24 cellular contexts compared by ENCODE assay signal in genomic region chr12:5060958-5061357, GRCh38. TPM values are rescaled to one million over a fixed set of nuclear protein-coding genes. Genes with fewer than 3 reads are reported as not detected.
"Had no signal": no experiment of that assay in that cellular context is flagged by ENCODE, and none has a peak within 500 bp of the region (broad histone marks: within the 10 kb centered on the region; RNA-seq: fewer than 3 reads in every experiment).

No MANE protein-coding gene starts in this region.

- H3K9me3 Mint-ChIP-seq: nephron progenitor cell; stimulated activated naive B cell treated with anti-CD40 and anti-IgM and Interleukin-4, amounts not matched to agents 10 μg/mL and 1 μg/mL and 100 μg/mL, for 72 hours; stimulated activated naive CD8-positive, alpha-beta T cell treated with anti-CD3 and anti-CD28 coated beads, Interleukin-15, amount 100 ng/mL, for 72 hours; type B pancreatic cell had no signal

- DNase-seq: dermis blood vessel endothelial cell; foreskin melanocyte; head of caudate nucleus; hippocampal formation; kidney glomerular epithelial cell; lower lobe of right lung; mesenchymal stem cell; naive thymus-derived CD4-positive, alpha-beta T cell; nephron progenitor cell; nucleus accumbens; pancreas; right lobe of liver; spleen; stimulated activated CD4-positive, alpha-beta T cell treated with anti-CD3 and anti-CD28 coated beads, Interleukin-15, amount 100 ng/mL, for 24 hours; stimulated activated CD4-positive, alpha-beta T cell treated with anti-CD3 and anti-CD28 coated beads, Interleukin-1b, Interleukin-23, amount 100 ng/mL, for 48 hours; stimulated activated CD4-positive, alpha-beta T cell treated with anti-CD3 and anti-CD28 coated beads, Interleukin-4, amount 100 ng/mL, for 4 hours; stimulated activated naive B cell treated with anti-CD40 and anti-IgM and Interleukin-4, amounts not matched to agents 10 μg/mL and 1 μg/mL and 100 μg/mL, for 72 hours; stimulated activated naive CD8-positive, alpha-beta T cell treated with anti-CD3 and anti-CD28 coated beads, Interleukin-15, amount 100 ng/mL, for 72 hours; substantia nigra; uterus had no signal

- H3K27me3 ChIP-seq: pancreas, right lobe of liver, spleen, uterus had no signal

- H3K9me3 ChIP-seq: lower lobe of right lung, pancreas, right lobe of liver, spleen, uterus had no signal

- FAIRE-seq: colon, pancreas had no signal

- ATAC-seq: left lobe of liver; lower lobe of right lung; naive thymus-derived CD4-positive, alpha-beta T cell; right lobe of liver; stimulated activated naive B cell treated with anti-CD40 and anti-IgM and Interleukin-4, amounts not matched to agents 10 μg/mL and 1 μg/mL and 100 μg/mL, for 72 hours; stimulated activated naive CD8-positive, alpha-beta T cell treated with anti-CD3 and anti-CD28 coated beads, Interleukin-15, amount 100 ng/mL, for 72 hours had no signal

- H3K36me3 Mint-ChIP-seq: naive thymus-derived CD4-positive, alpha-beta T cell; type B pancreatic cell had no signal

- H3K4me1 ChIP-seq: lower lobe of right lung, pancreas, right lobe of liver, spleen, uterus had no signal

- H3K36me3 ChIP-seq: lower lobe of right lung, pancreas, right lobe of liver, spleen, uterus had no signal

- H3K4me3 ChIP-seq: lower lobe of right lung, pancreas, right lobe of liver, spleen, uterus had no signal

- H3K27ac ChIP-seq: lower lobe of right lung, pancreas, right lobe of liver, spleen, uterus had no signal

- H3K4me1 Mint-ChIP-seq: nephron progenitor cell; stimulated activated naive B cell treated with anti-CD40 and anti-IgM and Interleukin-4, amounts not matched to agents 10 μg/mL and 1 μg/mL and 100 μg/mL, for 72 hours; stimulated activated naive CD8-positive, alpha-beta T cell treated with anti-CD3 and anti-CD28 coated beads, Interleukin-15, amount 100 ng/mL, for 72 hours had no signal

- H3K27ac Mint-ChIP-seq: naive thymus-derived CD4-positive, alpha-beta T cell; nephron progenitor cell; progenitor cell of endocrine pancreas; stimulated activated naive B cell treated with anti-CD40 and anti-IgM and Interleukin-4, amounts not matched to agents 10 μg/mL and 1 μg/mL and 100 μg/mL, for 72 hours; stimulated activated naive CD8-positive, alpha-beta T cell treated with anti-CD3 and anti-CD28 coated beads, Interleukin-15, amount 100 ng/mL, for 72 hours; type B pancreatic cell had no signal

- H3K4me3 Mint-ChIP-seq: naive thymus-derived CD4-positive, alpha-beta T cell; nephron progenitor cell; stimulated activated naive B cell treated with anti-CD40 and anti-IgM and Interleukin-4, amounts not matched to agents 10 μg/mL and 1 μg/mL and 100 μg/mL, for 72 hours; stimulated activated naive CD8-positive, alpha-beta T cell treated with anti-CD3 and anti-CD28 coated beads, Interleukin-15, amount 100 ng/mL, for 72 hours; type B pancreatic cell had no signal

RNA-seq across cellular contexts. Expression of gene KCNA5, which starts 17.3 kb away (rescaled TPM):
- total RNA-seq: dermis blood vessel endothelial cell; naive thymus-derived CD4-positive, alpha-beta T cell had no signal
- polyA plus RNA-seq: naive thymus-derived CD4-positive, alpha-beta T cell had no signal
